Comparison of ENCODE assay signal across 8 cellular contexts in the genomic region with DNA sequence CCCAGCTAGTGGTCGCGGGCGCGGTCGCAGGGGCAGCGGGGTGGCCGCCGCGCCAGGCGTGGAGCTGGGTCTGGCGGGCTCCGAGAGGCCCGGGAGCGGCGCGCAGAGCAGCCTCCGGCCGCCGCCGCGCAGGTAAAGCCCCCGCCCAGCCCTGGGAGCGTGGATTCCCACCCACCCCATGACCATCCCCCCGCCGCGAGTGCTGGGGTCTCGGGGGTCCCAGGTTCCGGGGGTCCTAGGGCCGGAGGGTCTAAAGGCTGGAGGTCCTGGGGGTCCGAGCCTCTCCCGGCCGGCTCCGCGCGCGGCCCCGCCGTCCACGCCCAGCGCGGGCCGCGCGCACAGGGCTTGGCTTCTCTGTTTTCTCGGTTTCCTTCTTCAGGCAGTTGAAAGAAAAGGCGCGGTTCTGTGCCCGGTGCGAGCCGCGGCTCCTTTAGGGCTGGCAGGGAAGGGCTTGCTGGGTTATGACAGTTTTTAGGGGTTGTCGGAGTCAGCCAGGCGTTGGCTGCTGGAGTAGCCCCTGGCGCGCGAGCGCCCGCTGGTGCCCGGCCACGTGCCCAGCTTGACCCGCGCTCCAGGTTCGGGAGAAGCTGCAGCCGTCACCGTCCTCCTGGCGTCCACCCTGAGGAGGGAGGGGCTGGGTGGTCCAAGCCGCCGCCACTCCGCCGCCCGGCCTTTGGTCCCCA. TPM values are rescaled to one million over a fixed set of nuclear protein-coding genes. Genes with fewer than 3 reads are reported as not detected.
DNase-seq lines count a peak whose midpoint lies in the region; ATAC-seq and TF ChIP-seq lines count a peak whose summit lies in the region.

No MANE protein-coding gene starts in this region.

- H3K18ac ChIP-seq in neuronal stem cell (ENCODE audit: low read length), result peak overlapping the region; percentile 64

- TF ChIP-seq CTCF in foreskin fibroblast (IDR thresholded peaks at IDR 0.05; ENCODE audit: low read depth, low read length), result no peak

- H3K27ac Mint-ChIP-seq in activated CD4-positive, alpha-beta memory T cell treated with anti-CD3 and anti-CD28 coated beads, Interleukin-2, amount 10 ng/mL, durations not matched to agents 7 days and 5 days, result no peak overlapping the region

- H2BK120ac ChIP-seq in neuronal stem cell (ENCODE audit: low read depth, low read length), result peak overlapping the region; percentile 4

- peaks cover 13% of the 10 kb centered on the region for H3K9me3 Mint-ChIP-seq in activated CD4-positive, alpha-beta memory T cell treated with anti-CD3 and anti-CD28 coated beads, Interleukin-2, amount 10 ng/mL, durations not matched to agents 7 days and 5 days

- ATAC-seq in HG03432 (IDR thresholded peaks at IDR 0.05; ENCODE audit: unreplicated experiment), result no peak

- no peak overlapping the region for H3K9ac ChIP-seq in neuronal stem cell (ENCODE audit: low read depth, low read length, poor library complexity)

- peak overlapping the region; percentile 78 for H3K4me2 ChIP-seq in neuronal stem cell (ENCODE audit: insufficient read depth, low read length, poor library complexity, severe bottlenecking)

- no CpG with 5 or more reads among the region's 71 CpGs for WGBS in neuronal stem cell (ENCODE audit: extremely low coverage in 2 of 2, insufficient read length in 2 of 2, insufficient replicate concordance in 1 of 2), 2 donors

- peak overlapping the region; percentile 31 to 63 for H3K4me3 ChIP-seq in foreskin fibroblast (ENCODE audit: low read depth in 1 of 2, low read length in 2 of 2)
- peak overlapping the region; percentile 56 to 82 for H3K4me3 ChIP-seq in neuronal stem cell (ENCODE audit: low read length in 2 of 2)

- no peak overlapping the region for H4K91ac ChIP-seq in neuronal stem cell (ENCODE audit: low read depth, low read length, poor library complexity)

- H2AFZ ChIP-seq in neuronal stem cell (ENCODE audit: low read length), result peak overlapping the region; percentile 94

- H3K27ac ChIP-seq in neuronal stem cell (replicated peaks; ENCODE audit: low read length), result no peak overlapping the region
- H3K27ac ChIP-seq in caudate nucleus (ENCODE audit: low read depth, low read length), result no peak overlapping the region

- H3K36me3 ChIP-seq in neuronal stem cell (replicated peaks in 1 of 2; ENCODE audit: control insufficient read depth in 2 of 2, insufficient read depth in 2 of 2, low read length in 2 of 2), result peaks cover 5 to 7% of the 10 kb centered on the region in 2 donors

- CTCF ChIA-PET in activated CD4-positive, alpha-beta memory T cell treated with anti-CD3 and anti-CD28 coated beads, Interleukin-2, amount 10 ng/mL, durations not matched to agents 7 days and 5 days (lab: Charles Lee), result no interaction called here

- H2AK5ac ChIP-seq in neuronal stem cell (ENCODE audit: low read depth, low read length), result peak overlapping the region; percentile 99

- H3K27me3 ChIP-seq in neuronal stem cell (ENCODE audit: control insufficient read depth in 3 of 3, insufficient read depth in 3 of 3, low read depth in 1 of 3, low read length in 3 of 3), result peaks cover 0 to 6% (median 5%) of the 10 kb centered on the region in 3 experiments

- H3K9me3 ChIP-seq in neuronal stem cell (replicated peaks in 1 of 2; ENCODE audit: control insufficient read depth in 2 of 2, insufficient read depth in 1 of 2, low read depth in 1 of 2, low read length in 2 of 2), result peaks cover 0 to 2% of the 10 kb centered on the region in 2 donors

- H3K14ac ChIP-seq in neuronal stem cell (ENCODE audit: low read length), result peak overlapping the region; percentile 21

- DNase-seq in NCI-H146 (lab: John Stamatoyannopoulos, UW) (peak; percentile 29), NCI-H146 treated with DMSO at 0.1 percent for 48 hours (lab: John Stamatoyannopoulos, UW; ENCODE audit: unreplicated experiment) (no peak), LoVo (ENCODE audit: low spot score) (peak; percentile 46), foreskin fibroblast (peak; percentile 32 to 72), neuronal stem cell (ENCODE audit: low spot score) (peak; percentile 42), caudate nucleus (lab: John Stamatoyannopoulos, UW) (no peak)
- peak; percentile 53 for DNase-seq in activated CD4-positive, alpha-beta memory T cell treated with anti-CD3 and anti-CD28 coated beads, Interleukin-2, amount 10 ng/mL, durations not matched to agents 7 days and 5 days

- peaks cover 0 to 5% of the 10 kb centered on the region in 2 donors for H3K4me1 ChIP-seq in neuronal stem cell (ENCODE audit: control insufficient read depth in 2 of 2, insufficient read depth in 1 of 2, low read depth in 1 of 2, low read length in 2 of 2)

- H2BK12ac ChIP-seq in neuronal stem cell (ENCODE audit: low read length), result no peak overlapping the region

- peak overlapping the region; percentile 53 for H2BK5ac ChIP-seq in neuronal stem cell (ENCODE audit: low read length)

- no peak overlapping the region for H2BK15ac ChIP-seq in neuronal stem cell (ENCODE audit: low read length)

- peaks cover 6% of the 10 kb centered on the region for H3K79me1 ChIP-seq in neuronal stem cell (ENCODE audit: low read depth, low read length)

- peaks cover 5% of the 10 kb centered on the region for H3K4me1 Mint-ChIP-seq in activated CD4-positive, alpha-beta memory T cell treated with anti-CD3 and anti-CD28 coated beads, Interleukin-2, amount 10 ng/mL, durations not matched to agents 7 days and 5 days

- no peak overlapping the region for H4K8ac ChIP-seq in neuronal stem cell (ENCODE audit: low read depth, low read length)

- no peak overlapping the region for H3K23ac ChIP-seq in neuronal stem cell (ENCODE audit: low read depth, low read length, poor library complexity)

- POLR2A ChIA-PET in activated CD4-positive, alpha-beta memory T cell treated with anti-CD3 and anti-CD28 coated beads, Interleukin-2, amount 10 ng/mL, durations not matched to agents 7 days and 5 days (lab: Charles Lee), result interaction anchor here (0.6 to 2.3 kb wide), 2 partner anchors 14 to 117 kb away, joined by 3 to 21 read pairs; partner anchors contain the start of gene CFAP410

- H3K4ac ChIP-seq in neuronal stem cell (ENCODE audit: low read length), result peak overlapping the region; percentile 53

- no peaks in the 10 kb centered on the region for H3K36me3 Mint-ChIP-seq in activated CD4-positive, alpha-beta memory T cell treated with anti-CD3 and anti-CD28 coated beads, Interleukin-2, amount 10 ng/mL, durations not matched to agents 7 days and 5 days (ENCODE audit: low read depth)

- H3K27me3 Mint-ChIP-seq in activated CD4-positive, alpha-beta memory T cell treated with anti-CD3 and anti-CD28 coated beads, Interleukin-2, amount 10 ng/mL, durations not matched to agents 7 days and 5 days, result peaks cover 29% of the 10 kb centered on the region

- peak overlapping the region; percentile 76 for H3K4me3 Mint-ChIP-seq in activated CD4-positive, alpha-beta memory T cell treated with anti-CD3 and anti-CD28 coated beads, Interleukin-2, amount 10 ng/mL, durations not matched to agents 7 days and 5 days

RNA-seq across cellular contexts. Expression of gene LRRC3, which starts 0.4 kb away (rescaled TPM):
- 1 to 10 TPM; 3.7 to 3.8 TPM for total RNA-seq in activated CD4-positive, alpha-beta memory T cell treated with anti-CD3 and anti-CD28 coated beads, Interleukin-2, amount 10 ng/mL, durations not matched to agents 7 days and 5 days
- 4.0 TPM for polyA plus RNA-seq in neuronal stem cell (2013, experiment 1 of 2)
- polyA plus RNA-seq in neuronal stem cell (2013, experiment 2 of 2), result 3.9 TPM

Comparison
In these comparisons a context has a peak if more than half of its experiments do, and no peak if none do; other contexts are left out.
1. DNase-seq: peak in NCI-H146 (single experiment), LoVo (single experiment), activated CD4-positive, alpha-beta memory T cell treated with anti-CD3 and anti-CD28 coated beads, Interleukin-2, amount 10 ng/mL, durations not matched to agents 7 days and 5 days (single experiment), foreskin fibroblast (2 of 2) and neuronal stem cell (single experiment); none in NCI-H146 treated with DMSO at 0.1 percent for 48 hours (single experiment) and caudate nucleus (0 of 61).